9 cellular contexts compared by ENCODE assay signal in genomic region chr7:151429555-151430331, GRCh38. TPM values are rescaled to one million over a fixed set of nuclear protein-coding genes. Genes with fewer than 3 reads are reported as not detected.
A peak's percentile ranks its signal among the peaks of the same experiment; 100 is the strongest.
DNase-seq lines count a peak whose midpoint lies in the region; ATAC-seq and TF ChIP-seq lines count a peak whose summit lies in the region.
"Had no signal": no experiment of that assay in that cellular context is flagged by ENCODE, and none has a peak within 500 bp of the region (broad histone marks: within the 10 kb centered on the region; RNA-seq: fewer than 3 reads in every experiment).

No MANE protein-coding gene starts in this region.

- no peaks in the 10 kb centered on the region for H3K9me3 ChIP-seq in Peyer's patch
- H3K9me3 ChIP-seq: neutrophil had no signal

- peaks cover 5% of the 10 kb centered on the region for H3K36me3 Mint-ChIP-seq in central memory CD8-positive, alpha-beta T cell (ENCODE audit: insufficient read depth)
- H3K36me3 Mint-ChIP-seq in stimulated activated naive CD8-positive, alpha-beta T cell treated with anti-CD3 and anti-CD28 coated beads, Interleukin-15, Interleukin-2, amounts not matched to agents 100 ng/mL and 50 ng/mL, for 24 hours (ENCODE audit: low read depth), result no peaks in the 10 kb centered on the region

- H3K36me3 ChIP-seq in H7 (replicated peaks; ENCODE audit: control insufficient read depth, insufficient read depth, low read length), result no peaks in the 10 kb centered on the region
- H3K36me3 ChIP-seq in Peyer's patch, result no peaks in the 10 kb centered on the region
- H3K36me3 ChIP-seq: neutrophil had no signal

- H3K4me1 Mint-ChIP-seq in central memory CD8-positive, alpha-beta T cell, result peaks cover 39% of the 10 kb centered on the region
- H3K4me1 Mint-ChIP-seq in stimulated activated naive CD8-positive, alpha-beta T cell treated with anti-CD3 and anti-CD28 coated beads, Interleukin-15, Interleukin-2, amounts not matched to agents 100 ng/mL and 50 ng/mL, for 24 hours (ENCODE audit: low read depth), result peaks cover 45% of the 10 kb centered on the region

- TF ChIP-seq POLR2A in Peyer's patch (IDR thresholded peaks at IDR 0.05), result no peak
- no peak for TF ChIP-seq POLR2A in lower leg skin (IDR thresholded peaks at IDR 0.05)

- H3K4me3 ChIP-seq in H7 (ENCODE audit: insufficient read depth, low read depth, low read length) (no peak overlapping the region), Peyer's patch (no peak overlapping the region), lower leg skin (ENCODE audit: low read depth, poor library complexity, severe bottlenecking) (no peak overlapping the region)

- intact Hi-C loops in lower leg skin (cut with DNase I; ENCODE audit: low total_unique reads), result no loop called here

- peak overlapping the region in 2 of 4 donors; percentile 39 to 58 for H3K27ac ChIP-seq in Peyer's patch
- H3K27ac ChIP-seq: neutrophil had no signal

- peak overlapping the region; percentile 79 for H3K27ac Mint-ChIP-seq in central memory CD8-positive, alpha-beta T cell (ENCODE audit: low read depth)
- H3K27ac Mint-ChIP-seq in stimulated activated naive CD8-positive, alpha-beta T cell treated with anti-CD3 and anti-CD28 coated beads, Interleukin-15, Interleukin-2, amounts not matched to agents 100 ng/mL and 50 ng/mL, for 24 hours, result peak overlapping the region; percentile 50

- ATAC-seq in central memory CD8-positive, alpha-beta T cell (replicated peaks; ENCODE audit: extremely low read depth, poor library complexity, severe bottlenecking), result peak; percentile 81
- no peak for ATAC-seq in HG03460 (IDR thresholded peaks at IDR 0.05; ENCODE audit: unreplicated experiment)

- DNase-seq in COR-L47 (lab: John Stamatoyannopoulos, UW) (peak; percentile 79), H7 (peak; percentile 75), Peyer's patch (peak in 2 of 3 donors; percentile 61 to 77), lower leg skin (ENCODE audit: low spot score in 2 of 2) (no peak), cerebellar cortex (ENCODE audit: low spot score) (no peak)
- DNase-seq in central memory CD8-positive, alpha-beta T cell (ENCODE audit: low spot score in 2 of 2), result peak; percentile 34 to 56

- TF ChIP-seq CTCF in Peyer's patch (IDR thresholded peaks at IDR 0.05) (no peak), lower leg skin (IDR thresholded peaks at IDR 0.05) (no peak)

- H3K4me3 Mint-ChIP-seq in central memory CD8-positive, alpha-beta T cell, result peak overlapping the region; percentile 67
- peak overlapping the region; percentile 10 for H3K4me3 Mint-ChIP-seq in stimulated activated naive CD8-positive, alpha-beta T cell treated with anti-CD3 and anti-CD28 coated beads, Interleukin-15, Interleukin-2, amounts not matched to agents 100 ng/mL and 50 ng/mL, for 24 hours

- H3K27me3 ChIP-seq in H7 (ENCODE audit: control insufficient read depth, insufficient read depth, low read length) (no peaks in the 10 kb centered on the region), Peyer's patch (no peaks in the 10 kb centered on the region)

- peaks cover 0 to 6% (median 0%) of the 10 kb centered on the region in 4 donors for H3K4me1 ChIP-seq in Peyer's patch

- no peaks in the 10 kb centered on the region for H3K9me3 Mint-ChIP-seq in central memory CD8-positive, alpha-beta T cell
- H3K9me3 Mint-ChIP-seq in stimulated activated naive CD8-positive, alpha-beta T cell treated with anti-CD3 and anti-CD28 coated beads, Interleukin-15, Interleukin-2, amounts not matched to agents 100 ng/mL and 50 ng/mL, for 24 hours, result no peaks in the 10 kb centered on the region

- WGBS in lower leg skin, 2 donors, result 34 to 38% methylated on average over 8 to 10 of the region's 10 CpGs

- no peaks in the 10 kb centered on the region for H3K27me3 Mint-ChIP-seq in central memory CD8-positive, alpha-beta T cell
- no peaks in the 10 kb centered on the region for H3K27me3 Mint-ChIP-seq in stimulated activated naive CD8-positive, alpha-beta T cell treated with anti-CD3 and anti-CD28 coated beads, Interleukin-15, Interleukin-2, amounts not matched to agents 100 ng/mL and 50 ng/mL, for 24 hours

RNA-seq across cellular contexts. Expression of gene CRYGN, which starts 10.2 kb away (rescaled TPM):
- 1.2 and 2.2 TPM in 2 replicates for total RNA-seq in H7 (2014; rRNA removed; shearing (Covaris generic))
- total RNA-seq in Peyer's patch, result not detected
- total RNA-seq in lower leg skin, result not detected

RNA-seq across cellular contexts. Expression of gene WDR86, which starts 19.9 kb away (rescaled TPM):
- 40.6 and 40.8 TPM in 2 replicates for total RNA-seq in H7 (2014; rRNA removed; shearing (Covaris generic))
- total RNA-seq in Peyer's patch, result 10 to 100 TPM in 1 of 4 donors, 1 to 10 TPM in 2, not detected in 1; 5.9 to 13.2 (median 6.6) TPM
- total RNA-seq in lower leg skin, result 1 to 10 TPM in 3 of 4 donors, not detected in 1; 1.4 to 2.4 (median 2.0) TPM

Comparison
In these comparisons a context has a peak if more than half of its experiments do, and no peak if none do; other contexts are left out.
1. DNase-seq: peak in COR-L47 (single experiment), H7 (single experiment), Peyer's patch (2 of 3) and central memory CD8-positive, alpha-beta T cell (2 of 2); none in lower leg skin (0 of 2) and cerebellar cortex (single experiment).